18 cellular contexts compared by ENCODE assay signal in genomic region chr2:22634167-22634566, GRCh38.
DNase-seq lines count a peak whose midpoint lies in the region; ATAC-seq, FAIRE-seq and TF ChIP-seq lines count a peak whose summit lies in the region.
"Had no signal": no experiment of that assay in that cellular context is flagged by ENCODE, and none has a peak within 500 bp of the region (broad histone marks: within the 10 kb centered on the region; RNA-seq: fewer than 3 reads in every experiment).

No MANE protein-coding gene starts in this region.

- H3K27ac Mint-ChIP-seq in glutamatergic neuron (ENCODE audit: unreplicated experiment), result peak overlapping the region; percentile 49
- no peak overlapping the region for H3K27ac Mint-ChIP-seq in activated T-helper 1 cell treated with anti-CD3 and anti-CD28 coated beads, Interleukin-12 subunit alpha, Interleukin-12 subunit beta, Interleukin-2, Interleukin-4 antibody, amounts not matched to agents 30 ng/mL and 10 ng/mL and 1 ng/mL, durations not matched to agents 14 hours and 24 hours and 36 hours
- no peak overlapping the region for H3K27ac Mint-ChIP-seq in CD14-positive monocyte
- H3K27ac Mint-ChIP-seq: CD8-positive, alpha-beta T cell; H9 had no signal

- H3K36me3 ChIP-seq in BE2C, result no peaks in the 10 kb centered on the region
- H3K36me3 ChIP-seq: BLaER1 had no signal

- H3K4me1 Mint-ChIP-seq in glutamatergic neuron (ENCODE audit: low read depth, unreplicated experiment) (peaks cover 20% of the 10 kb centered on the region), CD14-positive monocyte (no peaks in the 10 kb centered on the region)
- H3K4me1 Mint-ChIP-seq in activated T-helper 1 cell treated with anti-CD3 and anti-CD28 coated beads, Interleukin-12 subunit alpha, Interleukin-12 subunit beta, Interleukin-2, Interleukin-4 antibody, amounts not matched to agents 30 ng/mL and 10 ng/mL and 1 ng/mL, durations not matched to agents 14 hours and 24 hours and 36 hours (ENCODE audit: low read depth), result no peaks in the 10 kb centered on the region

- H3K9me3 ChIP-seq in BE2C, result no peaks in the 10 kb centered on the region
- H3K9me3 ChIP-seq: A549, BLaER1 had no signal

- no peak for FAIRE-seq in urothelium cell line (lab: Jason Lieb, UNC)
- FAIRE-seq: A549, GM12891, GM19239, H1, HepG2 had no signal

- DNase-seq in BE2C (peak; percentile 20), NCI-H2171 treated with DMSO at 0.1 percent for 48 hours (lab: John Stamatoyannopoulos, UW) (peak; percentile 60), NCI-H82 treated with DMSO at 0.1 percent for 48 hours (lab: John Stamatoyannopoulos, UW; ENCODE audit: unreplicated experiment) (peak; percentile 73), glutamatergic neuron (no peak), urothelium cell line (ENCODE audit: low spot score) (no peak), Right ventricle myocardium inferior (ENCODE audit: missing footprints) (no peak), CD14-positive monocyte (ENCODE audit: low spot score) (no peak)
- DNase-seq in activated T-helper 1 cell treated with anti-CD3 and anti-CD28 coated beads, Interleukin-12 subunit alpha, Interleukin-12 subunit beta, Interleukin-2, Interleukin-4 antibody, amounts not matched to agents 30 ng/mL and 10 ng/mL and 1 ng/mL, durations not matched to agents 14 hours and 24 hours and 36 hours (ENCODE audit: low spot score), result no peak
- DNase-seq: AML-193; Calu3; CD8-positive, alpha-beta T cell; H9 had no signal

- H3K9me3 Mint-ChIP-seq in glutamatergic neuron (ENCODE audit: unreplicated experiment) (peaks cover 2% of the 10 kb centered on the region), CD14-positive monocyte (peaks cover 0 to 13% (median 2%) of the 10 kb centered on the region in 7 donors)
- peaks cover 10% of the 10 kb centered on the region for H3K9me3 Mint-ChIP-seq in activated T-helper 1 cell treated with anti-CD3 and anti-CD28 coated beads, Interleukin-12 subunit alpha, Interleukin-12 subunit beta, Interleukin-2, Interleukin-4 antibody, amounts not matched to agents 30 ng/mL and 10 ng/mL and 1 ng/mL, durations not matched to agents 14 hours and 24 hours and 36 hours

- no peaks in the 10 kb centered on the region for H3K36me3 Mint-ChIP-seq in glutamatergic neuron (ENCODE audit: unreplicated experiment)
- H3K36me3 Mint-ChIP-seq in activated T-helper 1 cell treated with anti-CD3 and anti-CD28 coated beads, Interleukin-12 subunit alpha, Interleukin-12 subunit beta, Interleukin-2, Interleukin-4 antibody, amounts not matched to agents 30 ng/mL and 10 ng/mL and 1 ng/mL, durations not matched to agents 14 hours and 24 hours and 36 hours (ENCODE audit: low read depth), result no peaks in the 10 kb centered on the region
- no peaks in the 10 kb centered on the region for H3K36me3 Mint-ChIP-seq in CD14-positive monocyte
- H3K36me3 Mint-ChIP-seq: CD8-positive, alpha-beta T cell had no signal

- ATAC-seq in Right ventricle myocardium inferior, result no peak
- ATAC-seq: A549; CD8-positive, alpha-beta T cell; HepG2 had no signal

- TF ChIP-seq CTCF in BE2C (IDR thresholded peaks at IDR 0.05; ENCODE audit: low read depth, low read length) (no peak), glutamatergic neuron (IDR thresholded peaks at IDR 0.05; ENCODE audit: partially characterized antibody, unreplicated experiment) (no peak), CD14-positive monocyte (IDR thresholded peaks at IDR 0.05) (no peak)

- no peak overlapping the region for H3K4me3 Mint-ChIP-seq in glutamatergic neuron (ENCODE audit: unreplicated experiment)
- no peak overlapping the region for H3K4me3 Mint-ChIP-seq in activated T-helper 1 cell treated with anti-CD3 and anti-CD28 coated beads, Interleukin-12 subunit alpha, Interleukin-12 subunit beta, Interleukin-2, Interleukin-4 antibody, amounts not matched to agents 30 ng/mL and 10 ng/mL and 1 ng/mL, durations not matched to agents 14 hours and 24 hours and 36 hours
- H3K4me3 Mint-ChIP-seq in CD14-positive monocyte, result no peak overlapping the region
- H3K4me3 Mint-ChIP-seq: CD8-positive, alpha-beta T cell; H9 had no signal

- intact Hi-C loops in activated T-helper 1 cell treated with anti-CD3 and anti-CD28 coated beads, Interleukin-12 subunit alpha, Interleukin-12 subunit beta, Interleukin-2, Interleukin-4 antibody, amounts not matched to agents 30 ng/mL and 10 ng/mL and 1 ng/mL, durations not matched to agents 14 hours and 24 hours and 36 hours (cut with micrococcal nuclease), result no loop called here
- intact Hi-C loops in Right ventricle myocardium inferior (cut with DNase I) (no loop called here), CD14-positive monocyte (cut with micrococcal nuclease) (no loop called here)

- H3K27me3 Mint-ChIP-seq in glutamatergic neuron (ENCODE audit: unreplicated experiment), result no peaks in the 10 kb centered on the region
- H3K27me3 Mint-ChIP-seq in activated T-helper 1 cell treated with anti-CD3 and anti-CD28 coated beads, Interleukin-12 subunit alpha, Interleukin-12 subunit beta, Interleukin-2, Interleukin-4 antibody, amounts not matched to agents 30 ng/mL and 10 ng/mL and 1 ng/mL, durations not matched to agents 14 hours and 24 hours and 36 hours (ENCODE audit: insufficient read depth), result no peaks in the 10 kb centered on the region
- H3K27me3 Mint-ChIP-seq in CD14-positive monocyte (ENCODE audit: low read depth in 3 of 3), result no peaks in the 10 kb centered on the region

- no peak overlapping the region for H3K4me3 ChIP-seq in BE2C (ENCODE audit: low read depth, low read length)
- H3K4me3 ChIP-seq: A549, BLaER1 had no signal

- H3K4me1 ChIP-seq in BE2C, result peaks cover 10% of the 10 kb centered on the region; the same call in 1 of the 2 replicates
- H3K4me1 ChIP-seq: A549, BLaER1 had no signal

- H3K27me3 ChIP-seq in BE2C, result no peaks in the 10 kb centered on the region
- H3K27me3 ChIP-seq: BLaER1 had no signal

Comparison
In these comparisons a context has a peak if more than half of its experiments do, and no peak if none do; other contexts are left out.
1. DNase-seq: peak in BE2C (single experiment), NCI-H2171 treated with DMSO at 0.1 percent for 48 hours (single experiment) and NCI-H82 treated with DMSO at 0.1 percent for 48 hours (single experiment); none in glutamatergic neuron (single experiment), activated T-helper 1 cell treated with anti-CD3 and anti-CD28 coated beads, Interleukin-12 subunit alpha, Interleukin-12 subunit beta, Interleukin-2, Interleukin-4 antibody, amounts not matched to agents 30 ng/mL and 10 ng/mL and 1 ng/mL, durations not matched to agents 14 hours and 24 hours and 36 hours (single experiment), urothelium cell line (single experiment), Right ventricle myocardium inferior (single experiment) and CD14-positive monocyte (single experiment).